ENCODE assay signal across 1 cellular context in the genomic region with DNA sequence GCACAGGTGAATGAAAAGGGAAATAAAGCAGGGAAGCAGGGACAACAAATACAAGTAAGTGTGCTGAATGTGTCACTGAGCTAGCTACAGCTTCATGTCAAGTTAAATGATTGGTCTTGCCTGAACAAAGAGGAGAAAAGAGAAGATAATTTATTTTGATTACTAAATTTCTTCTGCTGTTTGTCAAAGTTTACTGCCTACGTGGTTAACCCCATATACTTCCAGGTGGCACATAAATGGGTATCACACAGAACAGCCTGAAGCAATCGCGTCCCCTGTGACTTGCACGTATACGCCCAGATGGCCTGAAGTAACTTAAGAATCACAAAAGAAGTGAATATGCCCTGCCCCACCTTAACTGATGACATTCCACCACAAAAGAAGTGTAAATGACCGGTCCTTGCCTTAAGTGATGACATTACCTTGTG.
TF ChIP-seq lines count a peak whose summit lies in the region.

No MANE protein-coding gene starts in this region.

TF ChIP-seq in WTC11, 78 proteins besides CTCF, POLR2A, EP300 and RAD21 (continued from another document):
- TF ChIP-seq, protein P1, sequence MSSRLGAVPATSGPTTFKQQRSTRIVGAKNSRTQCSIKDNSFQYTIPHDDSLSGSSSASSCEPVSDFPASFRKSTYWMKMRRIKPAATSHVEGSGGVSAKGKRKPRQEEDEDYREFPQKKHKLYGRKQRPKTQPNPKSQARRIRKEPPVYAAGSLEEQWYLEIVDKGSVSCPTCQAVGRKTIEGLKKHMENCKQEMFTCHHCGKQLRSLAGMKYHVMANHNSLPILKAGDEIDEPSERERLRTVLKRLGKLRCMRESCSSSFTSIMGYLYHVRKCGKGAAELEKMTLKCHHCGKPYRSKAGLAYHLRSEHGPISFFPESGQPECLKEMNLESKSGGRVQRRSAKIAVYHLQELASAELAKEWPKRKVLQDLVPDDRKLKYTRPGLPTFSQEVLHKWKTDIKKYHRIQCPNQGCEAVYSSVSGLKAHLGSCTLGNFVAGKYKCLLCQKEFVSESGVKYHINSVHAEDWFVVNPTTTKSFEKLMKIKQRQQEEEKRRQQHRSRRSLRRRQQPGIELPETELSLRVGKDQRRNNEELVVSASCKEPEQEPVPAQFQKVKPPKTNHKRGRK (CRISPR knock-in tag; IDR thresholded peaks at IDR 0.05; ENCODE audit: borderline replicate concordance) = no peak
- TF ChIP-seq ZNF121 (CRISPR knock-in tag; IDR thresholded peaks at IDR 0.05) (no peak), TEAD4 (CRISPR knock-in tag; IDR thresholded peaks at IDR 0.05) (no peak), FOXP1 (CRISPR knock-in tag; IDR thresholded peaks at IDR 0.05; ENCODE audit: borderline replicate concordance) (no peak), RORB (CRISPR knock-in tag; IDR thresholded peaks at IDR 0.05) (no peak), ZNF138 (CRISPR knock-in tag; conservative IDR thresholded peaks at IDR 0.05) (no peak), ZNF232 (CRISPR knock-in tag; IDR thresholded peaks at IDR 0.05) (no peak), KAT7 (CRISPR knock-in tag; IDR thresholded peaks at IDR 0.05; ENCODE audit: borderline replicate concordance) (no peak), TCF7 (CRISPR knock-in tag; IDR thresholded peaks at IDR 0.05; ENCODE audit: low read depth) (no peak), ZNF317 (CRISPR knock-in tag; IDR thresholded peaks at IDR 0.05; ENCODE audit: borderline replicate concordance, low read depth) (no peak), NFE2L1 (CRISPR knock-in tag; IDR thresholded peaks at IDR 0.05) (peak; percentile 50; the same call in 1 of the 2 replicates), ZBTB21 (CRISPR knock-in tag; IDR thresholded peaks at IDR 0.05; ENCODE audit: borderline replicate concordance) (no peak), OVOL2 (CRISPR knock-in tag; IDR thresholded peaks at IDR 0.05; ENCODE audit: borderline replicate concordance) (no peak), GABPB1 (CRISPR knock-in tag; IDR thresholded peaks at IDR 0.05) (no peak), NFATC4 (CRISPR knock-in tag; IDR thresholded peaks at IDR 0.05) (no peak), CREB1 (CRISPR knock-in tag; IDR thresholded peaks at IDR 0.05) (no peak), PRRX2 (CRISPR knock-in tag; IDR thresholded peaks at IDR 0.05) (no peak), TEAD1 (CRISPR knock-in tag; IDR thresholded peaks at IDR 0.05) (peak; percentile 65; the same call in 1 of the 2 replicates), ATF1 (CRISPR knock-in tag; IDR thresholded peaks at IDR 0.05) (no peak)
- TF ChIP-seq, protein P2, sequence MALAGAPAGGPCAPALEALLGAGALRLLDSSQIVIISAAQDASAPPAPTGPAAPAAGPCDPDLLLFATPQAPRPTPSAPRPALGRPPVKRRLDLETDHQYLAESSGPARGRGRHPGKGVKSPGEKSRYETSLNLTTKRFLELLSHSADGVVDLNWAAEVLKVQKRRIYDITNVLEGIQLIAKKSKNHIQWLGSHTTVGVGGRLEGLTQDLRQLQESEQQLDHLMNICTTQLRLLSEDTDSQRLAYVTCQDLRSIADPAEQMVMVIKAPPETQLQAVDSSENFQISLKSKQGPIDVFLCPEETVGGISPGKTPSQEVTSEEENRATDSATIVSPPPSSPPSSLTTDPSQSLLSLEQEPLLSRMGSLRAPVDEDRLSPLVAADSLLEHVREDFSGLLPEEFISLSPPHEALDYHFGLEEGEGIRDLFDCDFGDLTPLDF (CRISPR knock-in tag; IDR thresholded peaks at IDR 0.05) = no peak
- TF ChIP-seq, protein P3, sequence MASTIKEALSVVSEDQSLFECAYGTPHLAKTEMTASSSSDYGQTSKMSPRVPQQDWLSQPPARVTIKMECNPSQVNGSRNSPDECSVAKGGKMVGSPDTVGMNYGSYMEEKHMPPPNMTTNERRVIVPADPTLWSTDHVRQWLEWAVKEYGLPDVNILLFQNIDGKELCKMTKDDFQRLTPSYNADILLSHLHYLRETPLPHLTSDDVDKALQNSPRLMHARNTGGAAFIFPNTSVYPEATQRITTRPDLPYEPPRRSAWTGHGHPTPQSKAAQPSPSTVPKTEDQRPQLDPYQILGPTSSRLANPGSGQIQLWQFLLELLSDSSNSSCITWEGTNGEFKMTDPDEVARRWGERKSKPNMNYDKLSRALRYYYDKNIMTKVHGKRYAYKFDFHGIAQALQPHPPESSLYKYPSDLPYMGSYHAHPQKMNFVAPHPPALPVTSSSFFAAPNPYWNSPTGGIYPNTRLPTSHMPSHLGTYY (CRISPR knock-in tag; IDR thresholded peaks at IDR 0.05) = no peak
- TF ChIP-seq, protein P4, sequence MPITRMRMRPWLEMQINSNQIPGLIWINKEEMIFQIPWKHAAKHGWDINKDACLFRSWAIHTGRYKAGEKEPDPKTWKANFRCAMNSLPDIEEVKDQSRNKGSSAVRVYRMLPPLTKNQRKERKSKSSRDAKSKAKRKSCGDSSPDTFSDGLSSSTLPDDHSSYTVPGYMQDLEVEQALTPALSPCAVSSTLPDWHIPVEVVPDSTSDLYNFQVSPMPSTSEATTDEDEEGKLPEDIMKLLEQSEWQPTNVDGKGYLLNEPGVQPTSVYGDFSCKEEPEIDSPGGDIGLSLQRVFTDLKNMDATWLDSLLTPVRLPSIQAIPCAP (CRISPR knock-in tag; IDR thresholded peaks at IDR 0.05) = no peak
- TF ChIP-seq, protein P5, sequence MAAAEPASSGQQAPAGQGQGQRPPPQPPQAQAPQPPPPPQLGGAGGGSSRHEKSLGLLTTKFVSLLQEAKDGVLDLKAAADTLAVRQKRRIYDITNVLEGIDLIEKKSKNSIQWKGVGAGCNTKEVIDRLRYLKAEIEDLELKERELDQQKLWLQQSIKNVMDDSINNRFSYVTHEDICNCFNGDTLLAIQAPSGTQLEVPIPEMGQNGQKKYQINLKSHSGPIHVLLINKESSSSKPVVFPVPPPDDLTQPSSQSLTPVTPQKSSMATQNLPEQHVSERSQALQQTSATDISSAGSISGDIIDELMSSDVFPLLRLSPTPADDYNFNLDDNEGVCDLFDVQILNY (CRISPR knock-in tag; IDR thresholded peaks at IDR 0.05) = no peak
- TF ChIP-seq, protein P6, sequence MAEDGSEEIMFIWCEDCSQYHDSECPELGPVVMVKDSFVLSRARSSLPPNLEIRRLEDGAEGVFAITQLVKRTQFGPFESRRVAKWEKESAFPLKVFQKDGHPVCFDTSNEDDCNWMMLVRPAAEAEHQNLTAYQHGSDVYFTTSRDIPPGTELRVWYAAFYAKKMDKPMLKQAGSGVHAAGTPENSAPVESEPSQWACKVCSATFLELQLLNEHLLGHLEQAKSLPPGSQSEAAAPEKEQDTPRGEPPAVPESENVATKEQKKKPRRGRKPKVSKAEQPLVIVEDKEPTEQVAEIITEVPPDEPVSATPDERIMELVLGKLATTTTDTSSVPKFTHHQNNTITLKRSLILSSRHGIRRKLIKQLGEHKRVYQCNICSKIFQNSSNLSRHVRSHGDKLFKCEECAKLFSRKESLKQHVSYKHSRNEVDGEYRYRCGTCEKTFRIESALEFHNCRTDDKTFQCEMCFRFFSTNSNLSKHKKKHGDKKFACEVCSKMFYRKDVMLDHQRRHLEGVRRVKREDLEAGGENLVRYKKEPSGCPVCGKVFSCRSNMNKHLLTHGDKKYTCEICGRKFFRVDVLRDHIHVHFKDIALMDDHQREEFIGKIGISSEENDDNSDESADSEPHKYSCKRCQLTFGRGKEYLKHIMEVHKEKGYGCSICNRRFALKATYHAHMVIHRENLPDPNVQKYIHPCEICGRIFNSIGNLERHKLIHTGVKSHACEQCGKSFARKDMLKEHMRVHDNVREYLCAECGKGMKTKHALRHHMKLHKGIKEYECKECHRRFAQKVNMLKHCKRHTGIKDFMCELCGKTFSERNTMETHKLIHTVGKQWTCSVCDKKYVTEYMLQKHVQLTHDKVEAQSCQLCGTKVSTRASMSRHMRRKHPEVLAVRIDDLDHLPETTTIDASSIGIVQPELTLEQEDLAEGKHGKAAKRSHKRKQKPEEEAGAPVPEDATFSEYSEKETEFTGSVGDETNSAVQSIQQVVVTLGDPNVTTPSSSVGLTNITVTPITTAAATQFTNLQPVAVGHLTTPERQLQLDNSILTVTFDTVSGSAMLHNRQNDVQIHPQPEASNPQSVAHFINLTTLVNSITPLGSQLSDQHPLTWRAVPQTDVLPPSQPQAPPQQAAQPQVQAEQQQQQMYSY (CRISPR knock-in tag; IDR thresholded peaks at IDR 0.05) = no peak
- TF ChIP-seq, protein P7, sequence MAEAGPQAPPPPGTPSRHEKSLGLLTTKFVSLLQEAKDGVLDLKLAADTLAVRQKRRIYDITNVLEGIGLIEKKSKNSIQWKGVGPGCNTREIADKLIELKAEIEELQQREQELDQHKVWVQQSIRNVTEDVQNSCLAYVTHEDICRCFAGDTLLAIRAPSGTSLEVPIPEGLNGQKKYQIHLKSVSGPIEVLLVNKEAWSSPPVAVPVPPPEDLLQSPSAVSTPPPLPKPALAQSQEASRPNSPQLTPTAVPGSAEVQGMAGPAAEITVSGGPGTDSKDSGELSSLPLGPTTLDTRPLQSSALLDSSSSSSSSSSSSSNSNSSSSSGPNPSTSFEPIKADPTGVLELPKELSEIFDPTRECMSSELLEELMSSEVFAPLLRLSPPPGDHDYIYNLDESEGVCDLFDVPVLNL (CRISPR knock-in tag; IDR thresholded peaks at IDR 0.05; ENCODE audit: borderline replicate concordance, low read depth) = no peak
- TF ChIP-seq, protein P8, sequence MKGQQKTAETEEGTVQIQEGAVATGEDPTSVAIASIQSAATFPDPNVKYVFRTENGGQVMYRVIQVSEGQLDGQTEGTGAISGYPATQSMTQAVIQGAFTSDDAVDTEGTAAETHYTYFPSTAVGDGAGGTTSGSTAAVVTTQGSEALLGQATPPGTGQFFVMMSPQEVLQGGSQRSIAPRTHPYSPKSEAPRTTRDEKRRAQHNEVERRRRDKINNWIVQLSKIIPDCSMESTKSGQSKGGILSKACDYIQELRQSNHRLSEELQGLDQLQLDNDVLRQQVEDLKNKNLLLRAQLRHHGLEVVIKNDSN (CRISPR knock-in tag; IDR thresholded peaks at IDR 0.05) = no peak
- TF ChIP-seq, protein P9, sequence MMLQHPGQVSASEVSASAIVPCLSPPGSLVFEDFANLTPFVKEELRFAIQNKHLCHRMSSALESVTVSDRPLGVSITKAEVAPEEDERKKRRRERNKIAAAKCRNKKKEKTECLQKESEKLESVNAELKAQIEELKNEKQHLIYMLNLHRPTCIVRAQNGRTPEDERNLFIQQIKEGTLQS (CRISPR knock-in tag; conservative IDR thresholded peaks at IDR 0.05) = no peak
- TF ChIP-seq, protein P10, sequence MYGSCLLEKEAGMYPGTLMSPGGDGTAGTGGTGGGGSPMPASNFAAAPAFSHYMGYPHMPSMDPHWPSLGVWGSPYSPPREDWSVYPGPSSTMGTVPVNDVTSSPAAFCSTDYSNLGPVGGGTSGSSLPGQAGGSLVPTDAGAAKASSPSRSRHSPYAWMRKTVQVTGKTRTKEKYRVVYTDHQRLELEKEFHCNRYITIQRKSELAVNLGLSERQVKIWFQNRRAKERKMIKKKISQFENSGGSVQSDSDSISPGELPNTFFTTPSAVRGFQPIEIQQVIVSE (CRISPR knock-in tag; IDR thresholded peaks at IDR 0.05; ENCODE audit: borderline replicate concordance) = no peak
- TF ChIP-seq, protein P11, sequence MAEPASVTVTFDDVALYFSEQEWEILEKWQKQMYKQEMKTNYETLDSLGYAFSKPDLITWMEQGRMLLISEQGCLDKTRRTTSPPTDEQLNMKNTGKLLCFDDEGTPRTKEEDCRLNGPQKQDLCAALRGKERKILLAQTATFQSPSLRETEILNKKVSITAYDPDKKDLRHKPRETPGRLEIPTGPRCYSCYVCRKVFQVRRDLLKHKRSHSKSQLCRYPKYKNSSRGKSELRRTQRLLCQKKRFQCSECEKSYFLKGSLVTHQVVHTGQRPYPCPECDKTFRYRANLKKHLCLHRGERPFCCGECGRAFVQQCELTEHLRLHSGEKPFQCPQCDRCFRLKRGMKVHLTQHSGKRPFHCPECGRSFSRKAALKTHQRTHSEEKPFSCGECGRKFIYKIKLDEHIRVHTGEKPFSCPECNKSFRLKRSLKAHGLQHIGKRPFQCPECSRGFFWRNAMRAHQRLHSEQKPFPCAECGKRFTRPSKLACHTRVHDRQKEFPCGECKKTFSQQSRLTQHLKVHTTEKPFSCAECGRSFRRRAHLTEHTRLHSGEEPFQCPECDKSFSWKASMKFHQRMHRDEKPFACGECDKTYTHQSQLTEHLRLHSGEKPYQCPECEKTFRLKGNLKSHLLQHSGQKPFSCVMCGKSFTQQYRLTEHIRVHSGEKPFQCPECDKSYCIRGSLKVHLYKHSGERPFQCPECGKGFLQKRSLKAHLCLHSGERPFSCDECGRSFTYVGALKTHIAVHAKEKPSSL (CRISPR knock-in tag; conservative IDR thresholded peaks at IDR 0.05) = no peak
- TF ChIP-seq, protein P12, sequence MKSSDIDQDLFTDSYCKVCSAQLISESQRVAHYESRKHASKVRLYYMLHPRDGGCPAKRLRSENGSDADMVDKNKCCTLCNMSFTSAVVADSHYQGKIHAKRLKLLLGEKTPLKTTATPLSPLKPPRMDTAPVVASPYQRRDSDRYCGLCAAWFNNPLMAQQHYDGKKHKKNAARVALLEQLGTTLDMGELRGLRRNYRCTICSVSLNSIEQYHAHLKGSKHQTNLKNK (CRISPR knock-in tag; IDR thresholded peaks at IDR 0.05) = no peak
TF ChIP-seq in WTC11: peak in this region for 4.
